ENCODE assay signal across 1 cellular context in genomic region chr1:109250454-109251276, GRCh38.
TF ChIP-seq lines count a peak whose summit lies in the region.

No MANE protein-coding gene starts in this region.

TF ChIP-seq in WTC11, 78 proteins besides CTCF, POLR2A, EP300 and RAD21 (continued from another document):
- TF ChIP-seq, protein P1, sequence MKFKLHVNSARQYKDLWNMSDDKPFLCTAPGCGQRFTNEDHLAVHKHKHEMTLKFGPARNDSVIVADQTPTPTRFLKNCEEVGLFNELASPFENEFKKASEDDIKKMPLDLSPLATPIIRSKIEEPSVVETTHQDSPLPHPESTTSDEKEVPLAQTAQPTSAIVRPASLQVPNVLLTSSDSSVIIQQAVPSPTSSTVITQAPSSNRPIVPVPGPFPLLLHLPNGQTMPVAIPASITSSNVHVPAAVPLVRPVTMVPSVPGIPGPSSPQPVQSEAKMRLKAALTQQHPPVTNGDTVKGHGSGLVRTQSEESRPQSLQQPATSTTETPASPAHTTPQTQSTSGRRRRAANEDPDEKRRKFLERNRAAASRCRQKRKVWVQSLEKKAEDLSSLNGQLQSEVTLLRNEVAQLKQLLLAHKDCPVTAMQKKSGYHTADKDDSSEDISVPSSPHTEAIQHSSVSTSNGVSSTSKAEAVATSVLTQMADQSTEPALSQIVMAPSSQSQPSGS (CRISPR knock-in tag; IDR thresholded peaks at IDR 0.05; ENCODE audit: borderline replicate concordance, low read depth), result no peak
- TF ChIP-seq CBFB (CRISPR knock-in tag; IDR thresholded peaks at IDR 0.05; ENCODE audit: low read depth), result no peak
